ENCODE assay signal across 21 cellular contexts in genomic region chr17:66476014-66476413, GRCh38.
DNase-seq lines count a peak whose midpoint lies in the region; ATAC-seq lines count a peak whose summit lies in the region.
"Had no signal": no experiment of that assay in that cellular context is flagged by ENCODE, and none has a peak within 500 bp of the region (broad histone marks: within the 10 kb centered on the region; RNA-seq: fewer than 3 reads in every experiment).

No MANE protein-coding gene starts in this region.

- H3K27ac Mint-ChIP-seq in activated CD4-positive, alpha-beta T cell treated with anti-CD3 and anti-CD28 coated beads for 36 hours, result no peak overlapping the region
- no peak overlapping the region for H3K27ac Mint-ChIP-seq in activated naive CD8-positive, alpha-beta T cell treated with anti-CD3 and anti-CD28 coated beads, Interleukin-2, amount 50 U/mL, for 24 hours

- intact Hi-C loops in activated CD4-positive, alpha-beta T cell treated with anti-CD3 and anti-CD28 coated beads for 36 hours (cut with DNase I, micrococcal nuclease), result no loop called here
- intact Hi-C loops in left cardiac atrium (cut with DNase I), result no loop called here

- ATAC-seq in activated CD4-positive, alpha-beta T cell treated with anti-CD3 and anti-CD28 coated beads for 36 hours, result no peak
- peak; percentile 54 for ATAC-seq in activated naive CD8-positive, alpha-beta T cell treated with anti-CD3 and anti-CD28 coated beads, Interleukin-2, amount 50 U/mL, for 24 hours
- ATAC-seq in HG03460 (IDR thresholded peaks at IDR 0.05; ENCODE audit: unreplicated experiment), result no peak
- ATAC-seq in left cardiac atrium, result no peak

- H3K9me3 Mint-ChIP-seq in activated CD4-positive, alpha-beta T cell treated with anti-CD3 and anti-CD28 coated beads for 36 hours (ENCODE audit: low read depth), result peaks cover 2% of the 10 kb centered on the region
- H3K9me3 Mint-ChIP-seq in activated naive CD8-positive, alpha-beta T cell treated with anti-CD3 and anti-CD28 coated beads, Interleukin-2, amount 50 U/mL, for 24 hours, result peaks cover 13% of the 10 kb centered on the region

- peak; percentile 16 for DNase-seq in activated CD4-positive, alpha-beta T cell treated with anti-CD3 and anti-CD28 coated beads for 36 hours
- DNase-seq in activated CD4-positive, alpha-beta T cell treated with anti-CD3 and anti-CD28 coated beads for 4 hours, result no peak
- peak; percentile 22 for DNase-seq in stimulated activated CD4-positive, alpha-beta T cell treated with anti-CD3 and anti-CD28 coated beads, Interleukin-1b, Interleukin-23, amount 100 ng/mL, for 48 hours
- DNase-seq in stimulated activated CD4-positive, alpha-beta T cell treated with anti-CD3 and anti-CD28 coated beads, Interleukin-15, amount 100 ng/mL, for 24 hours, result no peak
- DNase-seq in activated naive CD8-positive, alpha-beta T cell treated with anti-CD3 and anti-CD28 coated beads, Interleukin-2, amount 50 U/mL, for 24 hours, result no peak
- no peak for DNase-seq in NCI-H1930 (lab: John Stamatoyannopoulos, UW)
- DNase-seq in left cardiac atrium, result no peak
- DNase-seq: 8988T, DND-41, GF-D8, GM23248, KG1, NCI-H1417, NCI-H187, NCI-H226, NCI-H524, NCI-H82, RPMI8226, SHP77 treated with DMSO at 0.1 percent for 48 hours had no signal

- POLR2A ChIA-PET in activated CD4-positive, alpha-beta T cell treated with anti-CD3 and anti-CD28 coated beads for 36 hours (lab: Charles Lee), result no interaction called here

- CTCF ChIA-PET in activated CD4-positive, alpha-beta T cell treated with anti-CD3 and anti-CD28 coated beads for 36 hours (lab: Charles Lee), result no interaction called here

- peaks cover 31% of the 10 kb centered on the region for H3K36me3 Mint-ChIP-seq in activated CD4-positive, alpha-beta T cell treated with anti-CD3 and anti-CD28 coated beads for 36 hours (ENCODE audit: low read depth)
- H3K36me3 Mint-ChIP-seq in activated naive CD8-positive, alpha-beta T cell treated with anti-CD3 and anti-CD28 coated beads, Interleukin-2, amount 50 U/mL, for 24 hours (ENCODE audit: low read depth), result peaks cover 39% of the 10 kb centered on the region

- H3K4me1 Mint-ChIP-seq in activated CD4-positive, alpha-beta T cell treated with anti-CD3 and anti-CD28 coated beads for 36 hours, result peaks cover 52% of the 10 kb centered on the region
- peaks cover 53% of the 10 kb centered on the region for H3K4me1 Mint-ChIP-seq in activated naive CD8-positive, alpha-beta T cell treated with anti-CD3 and anti-CD28 coated beads, Interleukin-2, amount 50 U/mL, for 24 hours

- no peak overlapping the region for H3K4me3 Mint-ChIP-seq in activated CD4-positive, alpha-beta T cell treated with anti-CD3 and anti-CD28 coated beads for 36 hours
- no peak overlapping the region for H3K4me3 Mint-ChIP-seq in activated naive CD8-positive, alpha-beta T cell treated with anti-CD3 and anti-CD28 coated beads, Interleukin-2, amount 50 U/mL, for 24 hours
- H3K4me3 Mint-ChIP-seq: CD14-positive monocyte had no signal

- no peaks in the 10 kb centered on the region for H3K27me3 Mint-ChIP-seq in activated CD4-positive, alpha-beta T cell treated with anti-CD3 and anti-CD28 coated beads for 36 hours
- no peaks in the 10 kb centered on the region for H3K27me3 Mint-ChIP-seq in activated naive CD8-positive, alpha-beta T cell treated with anti-CD3 and anti-CD28 coated beads, Interleukin-2, amount 50 U/mL, for 24 hours

Comparison
In these comparisons a context has a peak if more than half of its experiments do, and no peak if none do; other contexts are left out.
1. DNase-seq: peak in activated CD4-positive, alpha-beta T cell treated with anti-CD3 and anti-CD28 coated beads for 36 hours (single experiment) and stimulated activated CD4-positive, alpha-beta T cell treated with anti-CD3 and anti-CD28 coated beads, Interleukin-1b, Interleukin-23, amount 100 ng/mL, for 48 hours (single experiment); none in activated CD4-positive, alpha-beta T cell treated with anti-CD3 and anti-CD28 coated beads for 4 hours (0 of 2), stimulated activated CD4-positive, alpha-beta T cell treated with anti-CD3 and anti-CD28 coated beads, Interleukin-15, amount 100 ng/mL, for 24 hours (single experiment), activated naive CD8-positive, alpha-beta T cell treated with anti-CD3 and anti-CD28 coated beads, Interleukin-2, amount 50 U/mL, for 24 hours (single experiment), NCI-H1930 (0 of 2) and left cardiac atrium (single experiment).